In genomic region chr17:81460856-81461460, GRCh38 we compare ENCODE assay signal across 19 cellular contexts. TPM values are rescaled to one million over a fixed set of nuclear protein-coding genes. Genes with fewer than 3 reads are reported as not detected.
DNase-seq lines count a peak whose midpoint lies in the region; FAIRE-seq and TF ChIP-seq lines count a peak whose summit lies in the region.
"Had no signal": no experiment of that assay in that cellular context is flagged by ENCODE, and none has a peak within 500 bp of the region (broad histone marks: within the 10 kb centered on the region; RNA-seq: fewer than 3 reads in every experiment).

No MANE protein-coding gene starts in this region.

- no peak for FAIRE-seq in H54 (lab: Jason Lieb, UNC)
- FAIRE-seq: GM12891, RCC 7860 had no signal

- H3K4me2 ChIP-seq in mammary epithelial cell (ENCODE audit: insufficient read depth, low read depth, low read length): no peak overlapping the region

- CTCF ChIA-PET in mammary epithelial cell (lab: Charles Lee; ENCODE audit: low non-redundant PET): no interaction called here

- no peak for TF ChIP-seq POLR2A in breast epithelium (IDR thresholded peaks at IDR 0.05)
- TF ChIP-seq POLR2A in spleen (IDR thresholded peaks at IDR 0.05): no peak
- no peak for TF ChIP-seq POLR2A in H54 (IDR thresholded peaks at IDR 0.05; ENCODE audit: low read depth, low read length)

- no peak overlapping the region for H2AFZ ChIP-seq in mammary epithelial cell (ENCODE audit: low read depth, low read length)

- H3K4me3 ChIP-seq in breast epithelium: peak overlapping the region in 2 of 3 donors; percentile 11 to 18
- no peak overlapping the region for H3K4me3 ChIP-seq in mammary epithelial cell (replicated peaks in 1 of 3; ENCODE audit: insufficient read depth in 1 of 3, low read depth in 2 of 3, low read length in 3 of 3)
- peak overlapping the region in 4 of 8 donors; percentile 9 to 46 (median 16) for H3K4me3 ChIP-seq in spleen
- H3K4me3 ChIP-seq: cardiac muscle cell, esophagus muscularis mucosa had no signal

- no peak overlapping the region for H3K9ac ChIP-seq in mammary epithelial cell (ENCODE audit: insufficient read depth, low read length)

- intact Hi-C loops in breast epithelium (cut with DNase I; ENCODE audit: low total_unique reads) (no loop called here), mammary epithelial cell (cut with micrococcal nuclease) (no loop called here), spleen (cut with DNase I; ENCODE audit: low total_unique reads) (no loop called here), posterior cingulate gyrus (cut with DNase I) (no loop called here)

- 97% methylated on average over 20 of the region's 43 CpGs for WGBS in mammary epithelial cell (ENCODE audit: low coverage, missing lambda C conversion rate)
- 40 to 65% (median 53%) methylated on average over 34 to 43 of the region's 43 CpGs for WGBS in spleen, 5 donors

- in situ Hi-C loops in mammary epithelial cell (cut with MboI; ENCODE audit: low sequenced_read_pairs in 2 of 2): no loop called here

- no peaks in the 10 kb centered on the region for H3K36me3 ChIP-seq in breast epithelium
- H3K36me3 ChIP-seq in mammary epithelial cell (ENCODE audit: insufficient read depth, low read length): no peaks in the 10 kb centered on the region
- peaks cover 0 to 47% (median 0%) of the 10 kb centered on the region in 6 donors for H3K36me3 ChIP-seq in spleen

- no peaks in the 10 kb centered on the region for H3K79me2 ChIP-seq in mammary epithelial cell (ENCODE audit: insufficient read depth, low read length)

- dilution Hi-C loops in mammary epithelial cell (cut with HindIII; ENCODE audit: low sequenced_read_pairs): no loop called here

- peaks cover 4% of the 10 kb centered on the region for H4K20me1 ChIP-seq in mammary epithelial cell (ENCODE audit: insufficient read depth, low read length)

- no peaks in the 10 kb centered on the region for H3K9me3 ChIP-seq in breast epithelium
- no peaks in the 10 kb centered on the region for H3K9me3 ChIP-seq in mammary epithelial cell (replicated peaks; ENCODE audit: insufficient read depth, low read length)
- no peaks in the 10 kb centered on the region for H3K9me3 ChIP-seq in spleen
- H3K9me3 ChIP-seq: esophagus muscularis mucosa had no signal

- no peaks in the 10 kb centered on the region for H3K4me1 ChIP-seq in breast epithelium
- H3K4me1 ChIP-seq in mammary epithelial cell (ENCODE audit: insufficient read depth, low read length): no peaks in the 10 kb centered on the region
- H3K4me1 ChIP-seq in spleen: peaks cover 0 to 61% (median 34%) of the 10 kb centered on the region in 6 donors

- TF ChIP-seq CTCF in breast epithelium (IDR thresholded peaks at IDR 0.05) (no peak), mammary epithelial cell (conservative IDR thresholded peaks at IDR 0.05 in 1 of 2, IDR thresholded peaks at IDR 0.05 in 1 of 2; ENCODE audit: extremely low read depth in 1 of 2, insufficient read depth in 1 of 2, low read depth in 1 of 2, low read length in 2 of 2) (no peak), spleen (IDR thresholded peaks at IDR 0.05 in 8 of 11, conservative IDR thresholded peaks at IDR 0.05 in 3 of 11) (no peak)

- H3K27ac ChIP-seq in breast epithelium (no peak overlapping the region), mammary epithelial cell (ENCODE audit: insufficient read depth, low read depth, low read length) (no peak overlapping the region), spleen (peak overlapping the region in 6 of 8 donors; percentile 20 to 75 (median 41))
- H3K27ac ChIP-seq: cardiac muscle cell, esophagus muscularis mucosa had no signal

- DNase-seq in breast epithelium (ENCODE audit: low spot score in 2 of 2) (no peak), mammary epithelial cell (no peak), NOMO-1 treated with DMSO at 0.1 percent for 48 hours (lab: John Stamatoyannopoulos, UW; ENCODE audit: unreplicated experiment) (peak; percentile 87), iPS-NIHi11 (ENCODE audit: low spot score) (peak; percentile 66), spleen (peak; percentile 91), posterior cingulate gyrus (no peak), NCI-H187 treated with DMSO at 0.1 percent for 48 hours (lab: John Stamatoyannopoulos, UW) (no peak), H54 (ENCODE audit: insufficient read length, low spot score) (no peak)
- DNase-seq: activated CD4-positive, alpha-beta T cell treated with anti-CD3 and anti-CD28 coated beads, Interleukin-2, amount 10 ng/mL, durations not matched to agents 24 days and 14 days; activated T-cell treated with anti-CD3 and anti-CD28 coated beads for 4 hours; amniotic stem cell; DMS153; NCI-H146; NCI-H82; stimulated activated CD4-positive, alpha-beta T cell treated with anti-CD3 and anti-CD28 coated beads, Interleukin-2, amount 100 ng/mL, for 48 hours had no signal

- BruUV-seq in mammary epithelial cell (replicated peaks; lab: Mats Ljungman, UMichigan): no TSS peak

- no peaks in the 10 kb centered on the region for H3K27me3 ChIP-seq in breast epithelium
- H3K27me3 ChIP-seq in mammary epithelial cell (ENCODE audit: insufficient read depth, low read length): no peaks in the 10 kb centered on the region
- H3K27me3 ChIP-seq in spleen (replicated peaks in 1 of 7): peaks cover 0 to 7% (median 0%) of the 10 kb centered on the region in 7 donors
- H3K27me3 ChIP-seq: cardiac muscle cell, esophagus muscularis mucosa had no signal

RNA-seq across cellular contexts. Expression of gene ACTG1, which starts 51.6 kb away (rescaled TPM):
- total RNA-seq in breast epithelium: 1,000 to 10,000 TPM; 2,222 to 2,764 (median 2,750) TPM
- total RNA-seq in mammary epithelial cell: over 10,000 TPM in 1 of 2 donors, 1,000 to 10,000 TPM in 1; 3,950 to 24,255 TPM
- 8,707 TPM for polyA plus RNA-seq in mammary epithelial cell
- 4,992 TPM for polyA minus RNA-seq in mammary epithelial cell
- 1,000 to 10,000 TPM; 1,726 to 6,270 (median 2,803) TPM for total RNA-seq in spleen
- polyA plus RNA-seq in spleen: 1,000 to 10,000 TPM; 1,119 to 1,902 (median 1,793) TPM

Comparison
In these comparisons a context has a peak if more than half of its experiments do, and no peak if none do; other contexts are left out.
1. H3K4me3 ChIP-seq: peak in breast epithelium (2 of 3); none in mammary epithelial cell (0 of 3).
2. DNase-seq: peak in NOMO-1 treated with DMSO at 0.1 percent for 48 hours (single experiment), iPS-NIHi11 (single experiment) and spleen (single experiment); none in breast epithelium (0 of 2), mammary epithelial cell (single experiment), posterior cingulate gyrus (0 of 10), NCI-H187 treated with DMSO at 0.1 percent for 48 hours (single experiment) and H54 (single experiment).
3. H3K27ac ChIP-seq: peak in spleen (6 of 8); none in breast epithelium (0 of 2) and mammary epithelial cell (single experiment).